Comparison of ENCODE assay signal across 17 cellular contexts in the genomic region with DNA sequence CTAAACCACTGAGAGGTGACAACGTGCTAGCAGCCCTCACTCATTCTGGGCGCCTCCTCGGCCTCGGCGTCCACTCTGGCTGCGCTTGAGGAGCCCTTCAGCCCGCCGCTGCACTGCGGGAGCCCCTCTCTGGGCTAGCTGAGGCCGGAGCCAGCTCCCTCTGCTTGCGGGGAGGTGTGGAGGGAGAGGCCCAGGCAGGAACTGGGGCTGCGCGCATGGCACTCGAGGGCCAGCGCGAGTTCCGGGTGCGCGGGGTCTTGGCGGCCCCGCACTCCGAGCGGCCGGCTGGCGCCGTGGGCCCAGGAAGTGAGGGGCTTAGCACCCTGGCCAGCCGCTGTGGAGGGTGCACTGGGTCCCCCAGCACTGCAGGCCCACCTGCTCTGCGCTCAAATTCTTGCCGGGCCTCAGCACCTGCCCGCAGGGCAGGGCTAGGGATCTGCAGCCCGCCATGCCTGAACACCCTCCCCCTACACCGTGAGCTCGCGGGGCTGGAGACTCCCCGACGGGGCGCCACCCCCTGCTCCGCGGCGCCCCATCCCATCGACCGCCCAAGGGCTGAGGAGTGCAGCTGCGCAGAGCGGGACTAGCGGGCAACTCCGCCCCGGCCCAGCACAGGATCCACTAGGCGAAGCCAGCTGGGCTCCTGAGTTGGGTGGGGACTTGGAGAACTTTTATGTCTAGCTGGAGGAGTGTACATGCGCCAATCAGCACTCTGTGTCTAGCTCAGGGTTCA.
"Had no signal": no experiment of that assay in that cellular context is flagged by ENCODE, and none has a peak within 500 bp of the region (broad histone marks: within the 10 kb centered on the region; RNA-seq: fewer than 3 reads in every experiment).

No MANE protein-coding gene starts in this region.

- H3K9me3 Mint-ChIP-seq: naive thymus-derived CD8-positive, alpha-beta T cell had no signal

- H3K9me3 ChIP-seq: heart left ventricle, mucosa of descending colon, ovary, right atrium auricular region, upper lobe of left lung, vagina had no signal

- H3K4me3 Mint-ChIP-seq: naive thymus-derived CD8-positive, alpha-beta T cell had no signal

- H3K4me3 ChIP-seq: coronary artery, dorsolateral prefrontal cortex, heart left ventricle, mucosa of descending colon, ovary, right atrium auricular region, stomach, upper lobe of left lung, vagina had no signal

- ATAC-seq: heart left ventricle; left lobe of liver; mucosa of descending colon; naive thymus-derived CD8-positive, alpha-beta T cell had no signal

- H3K36me3 Mint-ChIP-seq: naive thymus-derived CD8-positive, alpha-beta T cell had no signal

- H3K27me3 ChIP-seq: dorsolateral prefrontal cortex, heart left ventricle, ovary, right atrium auricular region, stomach, upper lobe of left lung, vagina had no signal

- H3K36me3 ChIP-seq: heart left ventricle, ovary, right atrium auricular region, stomach, upper lobe of left lung, vagina had no signal

- DNase-seq: effector CD8-positive, alpha-beta T cell; heart left ventricle; hypothalamus; islet precursor cell; mucosa of descending colon; naive thymus-derived CD8-positive, alpha-beta T cell; ovary; small intestine; stimulated activated CD4-positive, alpha-beta T cell treated with anti-CD3 and anti-CD28 coated beads, Interleukin-2, amount 100 ng/mL, for 48 hours; stomach; substantia nigra had no signal

- H3K4me1 ChIP-seq: heart left ventricle, right atrium auricular region, stomach, upper lobe of left lung, vagina had no signal

- H3K27ac ChIP-seq: coronary artery, dorsolateral prefrontal cortex, heart left ventricle, ovary, right atrium auricular region, stomach, upper lobe of left lung, vagina had no signal
